Comparison of ENCODE assay signal across 12 cellular contexts in the genomic region with DNA sequence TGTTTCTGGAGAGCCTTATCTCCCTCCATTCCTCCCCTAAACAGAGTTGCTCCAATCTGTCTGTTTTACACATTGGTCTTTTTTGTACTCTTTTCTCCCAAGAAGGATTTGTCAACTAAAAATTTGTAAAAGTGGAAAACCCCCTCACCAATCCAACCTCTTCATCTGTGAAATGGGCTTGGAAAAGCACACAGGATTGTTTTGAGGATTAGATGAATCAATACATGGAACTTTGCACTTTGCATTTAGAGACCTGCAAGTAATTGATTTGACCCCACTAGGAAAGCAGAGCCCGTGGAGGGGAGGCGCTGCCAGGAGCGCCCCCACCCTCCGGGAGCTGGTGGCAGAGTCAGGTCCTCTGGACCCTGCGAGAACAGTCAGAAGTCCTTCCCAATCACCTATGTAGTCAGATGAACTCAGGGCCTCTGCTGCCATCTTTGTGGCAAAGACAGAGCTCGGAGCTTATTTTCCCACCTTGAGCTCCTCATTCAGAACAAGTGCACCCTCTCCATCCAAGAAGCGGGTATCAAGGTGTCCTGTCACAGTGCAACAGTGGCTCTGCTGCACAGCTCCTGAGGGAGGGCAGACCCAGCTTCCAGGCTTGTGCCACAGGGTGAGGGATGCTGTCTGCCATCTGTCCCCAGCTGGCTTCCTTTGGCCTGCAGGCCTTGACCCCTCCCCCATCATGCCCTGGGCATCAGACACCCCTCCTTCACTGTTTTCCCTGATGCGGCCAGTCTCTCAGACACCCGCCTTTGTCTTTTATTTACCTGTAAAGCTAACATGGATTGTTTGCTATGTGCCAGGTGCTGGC. TPM values are rescaled to one million over a fixed set of nuclear protein-coding genes. Genes with fewer than 3 reads are reported as not detected.
DNase-seq lines count a peak whose midpoint lies in the region; ATAC-seq, FAIRE-seq and TF ChIP-seq lines count a peak whose summit lies in the region.
"Had no signal": no experiment of that assay in that cellular context is flagged by ENCODE, and none has a peak within 500 bp of the region (broad histone marks: within the 10 kb centered on the region; RNA-seq: fewer than 3 reads in every experiment).

No MANE protein-coding gene starts in this region.

- no peak for ATAC-seq in GM19452 (IDR thresholded peaks at IDR 0.05; ENCODE audit: unreplicated experiment)
- ATAC-seq: left cardiac atrium had no signal

- H3K27me3 ChIP-seq in MG63, result no peaks in the 10 kb centered on the region
- H3K27me3 ChIP-seq: tibial artery had no signal

- H3K27ac Mint-ChIP-seq in activated T-helper 2 cell treated with anti-CD3 and anti-CD28 coated beads, Interferon-gamma antibody, Interleukin-2, Interleukin-4, amounts not matched to agents 10 μg/mL and 5 μg/mL and 100 μg/mL, durations not matched to agents 14 hours and 24 hours and 36 hours, result peak overlapping the region; percentile 69
- no peak overlapping the region for H3K27ac Mint-ChIP-seq in osteocyte (ENCODE audit: unreplicated experiment)

- no peak overlapping the region for H3K4me3 ChIP-seq in MG63
- H3K4me3 ChIP-seq: cardiac muscle cell had no signal

- no peaks in the 10 kb centered on the region for H3K9me3 ChIP-seq in MG63
- H3K9me3 ChIP-seq: tibial artery had no signal

- H3K4me1 Mint-ChIP-seq in activated T-helper 2 cell treated with anti-CD3 and anti-CD28 coated beads, Interferon-gamma antibody, Interleukin-2, Interleukin-4, amounts not matched to agents 10 μg/mL and 5 μg/mL and 100 μg/mL, durations not matched to agents 14 hours and 24 hours and 36 hours (ENCODE audit: low read depth), result peaks cover 70% of the 10 kb centered on the region
- H3K4me1 Mint-ChIP-seq in osteocyte (ENCODE audit: unreplicated experiment), result peaks cover 22% of the 10 kb centered on the region

- DNase-seq in activated CD4-positive, alpha-beta T cell treated with anti-CD3 and anti-CD28 coated beads for 48 hours, result peak; percentile 1
- no peak for DNase-seq in activated CD4-positive, alpha-beta T cell treated with anti-CD3 and anti-CD28 coated beads, Interleukin-2, amount 50 U/mL, for 1 hour
- DNase-seq in NCI-H2029 treated with DMSO at 0.1 percent for 48 hours (lab: John Stamatoyannopoulos, UW) (peak; percentile 40), osteocyte (ENCODE audit: extremely low spot score, unreplicated experiment) (no peak), MG63 (no peak), D721Med (ENCODE audit: insufficient read length, low spot score) (no peak)
- no peak for DNase-seq in activated T-helper 2 cell treated with anti-CD3 and anti-CD28 coated beads, Interferon-gamma antibody, Interleukin-2, Interleukin-4, amounts not matched to agents 10 μg/mL and 5 μg/mL and 100 μg/mL, durations not matched to agents 14 hours and 24 hours and 36 hours (ENCODE audit: low spot score)

- intact Hi-C loops in activated T-helper 2 cell treated with anti-CD3 and anti-CD28 coated beads, Interferon-gamma antibody, Interleukin-2, Interleukin-4, amounts not matched to agents 10 μg/mL and 5 μg/mL and 100 μg/mL, durations not matched to agents 14 hours and 24 hours and 36 hours (cut with micrococcal nuclease), result loop anchor here (5.0 kb wide), 2 partner anchors 213 to 858 kb away; a partner anchor contains a TSS

- no peaks in the 10 kb centered on the region for H3K9me3 Mint-ChIP-seq in activated T-helper 2 cell treated with anti-CD3 and anti-CD28 coated beads, Interferon-gamma antibody, Interleukin-2, Interleukin-4, amounts not matched to agents 10 μg/mL and 5 μg/mL and 100 μg/mL, durations not matched to agents 14 hours and 24 hours and 36 hours
- no peaks in the 10 kb centered on the region for H3K9me3 Mint-ChIP-seq in osteocyte (ENCODE audit: unreplicated experiment)

- TF ChIP-seq CTCF in osteocyte (IDR thresholded peaks at IDR 0.05) (no peak), D721Med (IDR thresholded peaks at IDR 0.05; ENCODE audit: insufficient read depth, missing control alignments) (no peak)

- peak overlapping the region; percentile 82 for H3K4me3 Mint-ChIP-seq in activated T-helper 2 cell treated with anti-CD3 and anti-CD28 coated beads, Interferon-gamma antibody, Interleukin-2, Interleukin-4, amounts not matched to agents 10 μg/mL and 5 μg/mL and 100 μg/mL, durations not matched to agents 14 hours and 24 hours and 36 hours (ENCODE audit: low read depth)
- H3K4me3 Mint-ChIP-seq in osteocyte (ENCODE audit: unreplicated experiment), result peak overlapping the region; percentile 29

- H3K36me3 Mint-ChIP-seq in activated T-helper 2 cell treated with anti-CD3 and anti-CD28 coated beads, Interferon-gamma antibody, Interleukin-2, Interleukin-4, amounts not matched to agents 10 μg/mL and 5 μg/mL and 100 μg/mL, durations not matched to agents 14 hours and 24 hours and 36 hours (ENCODE audit: low read depth), result peaks cover 43% of the 10 kb centered on the region
- H3K36me3 Mint-ChIP-seq in osteocyte (ENCODE audit: unreplicated experiment), result peaks cover 19% of the 10 kb centered on the region

- H3K36me3 ChIP-seq in MG63, result peaks cover 26% of the 10 kb centered on the region
- H3K36me3 ChIP-seq: cardiac muscle cell had no signal

- FAIRE-seq in D721Med (lab: Jason Lieb, UNC), result no peak
- FAIRE-seq: GM19239 had no signal

- H3K27me3 Mint-ChIP-seq in activated T-helper 2 cell treated with anti-CD3 and anti-CD28 coated beads, Interferon-gamma antibody, Interleukin-2, Interleukin-4, amounts not matched to agents 10 μg/mL and 5 μg/mL and 100 μg/mL, durations not matched to agents 14 hours and 24 hours and 36 hours (ENCODE audit: low read depth), result no peaks in the 10 kb centered on the region
- peaks cover 19% of the 10 kb centered on the region for H3K27me3 Mint-ChIP-seq in osteocyte (ENCODE audit: unreplicated experiment)

RNA-seq across cellular contexts. Expression of a gene that starts 1.7 kb away (rescaled TPM):
- 38.7 and 39.3 TPM in 2 replicates for total RNA-seq in activated T-helper 2 cell treated with anti-CD3 and anti-CD28 coated beads, Interferon-gamma antibody, Interleukin-2, Interleukin-4, amounts not matched to agents 10 μg/mL and 5 μg/mL and 100 μg/mL, durations not matched to agents 14 hours and 24 hours and 36 hours
- 35.9 and 41.2 TPM in 2 replicates for total RNA-seq in osteocyte
- 31.5 and 33.4 TPM in 2 replicates for total RNA-seq in MG63 (2014; rRNA removed; shearing (Covaris generic); ENCODE audit: low replicate concordance)

RNA-seq across cellular contexts. Expression of a gene that starts 27.7 kb away (rescaled TPM):
- 58.4 and 65.0 TPM in 2 replicates for total RNA-seq in activated T-helper 2 cell treated with anti-CD3 and anti-CD28 coated beads, Interferon-gamma antibody, Interleukin-2, Interleukin-4, amounts not matched to agents 10 μg/mL and 5 μg/mL and 100 μg/mL, durations not matched to agents 14 hours and 24 hours and 36 hours
- 25.4 and 26.7 TPM in 2 replicates for total RNA-seq in osteocyte
- 88.6 and 110 TPM in 2 replicates for total RNA-seq in MG63 (2014; rRNA removed; shearing (Covaris generic); ENCODE audit: low replicate concordance)

Comparison
In these comparisons a context has a peak if more than half of its experiments do, and no peak if none do; other contexts are left out.
1. DNase-seq: peak in activated CD4-positive, alpha-beta T cell treated with anti-CD3 and anti-CD28 coated beads for 48 hours (single experiment) and NCI-H2029 treated with DMSO at 0.1 percent for 48 hours (single experiment); none in activated CD4-positive, alpha-beta T cell treated with anti-CD3 and anti-CD28 coated beads, Interleukin-2, amount 50 U/mL, for 1 hour (single experiment), activated T-helper 2 cell treated with anti-CD3 and anti-CD28 coated beads, Interferon-gamma antibody, Interleukin-2, Interleukin-4, amounts not matched to agents 10 μg/mL and 5 μg/mL and 100 μg/mL, durations not matched to agents 14 hours and 24 hours and 36 hours (single experiment), osteocyte (single experiment), MG63 (single experiment) and D721Med (single experiment).